In genomic region chr2:230418341-230419016, GRCh38 we compare ENCODE assay signal across 8 cellular contexts. TPM values are rescaled to one million over a fixed set of nuclear protein-coding genes. Genes with fewer than 3 reads are reported as not detected.
A peak's percentile ranks its signal among the peaks of the same experiment; 100 is the strongest.
DNase-seq lines count a peak whose midpoint lies in the region; ATAC-seq lines count a peak whose summit lies in the region.

No MANE protein-coding gene starts in this region.

- peaks cover 76% of the 10 kb centered on the region for H3K4me1 ChIP-seq in CD4-positive, alpha-beta memory T cell (ENCODE audit: insufficient read depth, low read length)

- H3K36me3 ChIP-seq in CD4-positive, alpha-beta memory T cell (ENCODE audit: insufficient read depth, low read length), result no peaks in the 10 kb centered on the region

- intact Hi-C loops in CD4-positive, alpha-beta memory T cell (cut with micrococcal nuclease), result loop anchor here (5.0 to 10.0 kb wide), 4 partner anchors 39 to 379 kb away; partner anchors contain the start of genes CAB39 and SP140
- intact Hi-C loops in posterior cingulate gyrus (cut with DNase I), result no loop called here

- no peaks in the 10 kb centered on the region for H3K9me3 Mint-ChIP-seq in CD4-positive, alpha-beta memory T cell
- no peaks in the 10 kb centered on the region for H3K9me3 Mint-ChIP-seq in central memory CD8-positive, alpha-beta T cell
- H3K9me3 Mint-ChIP-seq in natural killer cell treated with Interleukin-12 subunit alpha and Interleukin-12 subunit beta and Interleukin-15 and Interleukin-18, amount 100 ng/mL, for 72 hours, result no peaks in the 10 kb centered on the region

- peaks cover 40 to 56% of the 10 kb centered on the region in 2 donors for H3K36me3 Mint-ChIP-seq in CD4-positive, alpha-beta memory T cell
- peaks cover 35% of the 10 kb centered on the region for H3K36me3 Mint-ChIP-seq in central memory CD8-positive, alpha-beta T cell (ENCODE audit: insufficient read depth)
- peaks cover 37% of the 10 kb centered on the region for H3K36me3 Mint-ChIP-seq in natural killer cell treated with Interleukin-12 subunit alpha and Interleukin-12 subunit beta and Interleukin-15 and Interleukin-18, amount 100 ng/mL, for 72 hours

- peak overlapping the region; percentile 18 to 56 for H3K4me3 ChIP-seq in CD4-positive, alpha-beta memory T cell (ENCODE audit: low read length in 2 of 2)

- no peak for DNase-seq in CD4-positive, alpha-beta memory T cell
- peak; percentile 83 for DNase-seq in M059J (ENCODE audit: low read depth)
- DNase-seq in central memory CD8-positive, alpha-beta T cell (ENCODE audit: low spot score in 2 of 2), result no peak
- DNase-seq in natural killer cell treated with Interleukin-12 subunit alpha and Interleukin-12 subunit beta and Interleukin-15 and Interleukin-18, amount 100 ng/mL, for 72 hours (ENCODE audit: low spot score), result no peak
- DNase-seq in Ammon's horn (ENCODE audit: low spot score), result no peak
- no peak for DNase-seq in stimulated activated naive CD4-positive, alpha-beta T cell (lab: John Stamatoyannopoulos, UW)
- DNase-seq in posterior cingulate gyrus, result no peak

- no peaks in the 10 kb centered on the region for H3K9me3 ChIP-seq in CD4-positive, alpha-beta memory T cell (ENCODE audit: control insufficient read depth in 1 of 2, low read length in 2 of 2)

- H3K27ac Mint-ChIP-seq in CD4-positive, alpha-beta memory T cell, result peak overlapping the region; percentile 54 to 92 (median 84)
- H3K27ac Mint-ChIP-seq in central memory CD8-positive, alpha-beta T cell (ENCODE audit: low read depth), result peak overlapping the region; percentile 91
- peak overlapping the region; percentile 90 to 99 for H3K27ac Mint-ChIP-seq in natural killer cell treated with Interleukin-12 subunit alpha and Interleukin-12 subunit beta and Interleukin-15 and Interleukin-18, amount 100 ng/mL, for 72 hours

- POLR2A ChIA-PET in CD4-positive, alpha-beta memory T cell (lab: Charles Lee; ENCODE audit: partially characterized antibody), result interaction anchor here (1.0 to 4.9 kb wide), 9 partner anchors 10 to 199 kb away, joined by 3 to 23 read pairs (median 9); partner anchors contain the start of genes SP110 and SP140L

- H3K27me3 Mint-ChIP-seq in CD4-positive, alpha-beta memory T cell, result no peaks in the 10 kb centered on the region
- H3K27me3 Mint-ChIP-seq in central memory CD8-positive, alpha-beta T cell, result no peaks in the 10 kb centered on the region
- no peaks in the 10 kb centered on the region for H3K27me3 Mint-ChIP-seq in natural killer cell treated with Interleukin-12 subunit alpha and Interleukin-12 subunit beta and Interleukin-15 and Interleukin-18, amount 100 ng/mL, for 72 hours

- CTCF ChIA-PET in CD4-positive, alpha-beta memory T cell (lab: Charles Lee; ENCODE audit: partially characterized antibody), result interaction anchor here (1.1 to 2.2 kb wide), 4 partner anchors 17 to 216 kb away, joined by 3 to 6 read pairs (median 4); no protein-coding TSS in a partner anchor

- H3K27me3 ChIP-seq in CD4-positive, alpha-beta memory T cell (ENCODE audit: insufficient read depth, low read length), result no peaks in the 10 kb centered on the region

- ATAC-seq in central memory CD8-positive, alpha-beta T cell (replicated peaks; ENCODE audit: extremely low read depth, poor library complexity, severe bottlenecking), result no peak
- no peak for ATAC-seq in natural killer cell treated with Interleukin-12 subunit alpha and Interleukin-12 subunit beta and Interleukin-15 and Interleukin-18, amount 100 ng/mL, for 72 hours
- no peak for ATAC-seq in HG03378 (IDR thresholded peaks at IDR 0.05; ENCODE audit: unreplicated experiment)

- peak overlapping the region; percentile 49 for H3K27ac ChIP-seq in CD4-positive, alpha-beta memory T cell (ENCODE audit: low read depth, low read length)

- H3K4me3 Mint-ChIP-seq in CD4-positive, alpha-beta memory T cell, result peak overlapping the region; percentile 86 to 100 (median 94)
- H3K4me3 Mint-ChIP-seq in central memory CD8-positive, alpha-beta T cell, result peak overlapping the region; percentile 80
- peak overlapping the region; percentile 95 for H3K4me3 Mint-ChIP-seq in natural killer cell treated with Interleukin-12 subunit alpha and Interleukin-12 subunit beta and Interleukin-15 and Interleukin-18, amount 100 ng/mL, for 72 hours

- H3K4me1 Mint-ChIP-seq in CD4-positive, alpha-beta memory T cell, result peaks cover 59 to 93% (median 74%) of the 10 kb centered on the region in 4 donors
- H3K4me1 Mint-ChIP-seq in central memory CD8-positive, alpha-beta T cell, result peaks cover 84% of the 10 kb centered on the region
- H3K4me1 Mint-ChIP-seq in natural killer cell treated with Interleukin-12 subunit alpha and Interleukin-12 subunit beta and Interleukin-15 and Interleukin-18, amount 100 ng/mL, for 72 hours (ENCODE audit: low read depth in 2 of 2), result peaks cover 62 to 80% of the 10 kb centered on the region in 2 donors

RNA-seq across cellular contexts. Expression of gene SP100, which starts 2.5 kb away (rescaled TPM):
- 100 to 1,000 TPM; 210 to 226 TPM for total RNA-seq in CD4-positive, alpha-beta memory T cell
- 100 to 1,000 TPM; 101 to 222 TPM for polyA plus RNA-seq in CD4-positive, alpha-beta memory T cell
- total RNA-seq in M059J (2014; rRNA removed; shearing (Covaris generic)), result 239 and 257 TPM in 2 replicates
- total RNA-seq in natural killer cell treated with Interleukin-12 subunit alpha and Interleukin-12 subunit beta and Interleukin-15 and Interleukin-18, amount 100 ng/mL, for 72 hours, result 100 to 1,000 TPM; 179 to 190 TPM
